7 cellular contexts compared by ENCODE assay signal in the genomic region with DNA sequence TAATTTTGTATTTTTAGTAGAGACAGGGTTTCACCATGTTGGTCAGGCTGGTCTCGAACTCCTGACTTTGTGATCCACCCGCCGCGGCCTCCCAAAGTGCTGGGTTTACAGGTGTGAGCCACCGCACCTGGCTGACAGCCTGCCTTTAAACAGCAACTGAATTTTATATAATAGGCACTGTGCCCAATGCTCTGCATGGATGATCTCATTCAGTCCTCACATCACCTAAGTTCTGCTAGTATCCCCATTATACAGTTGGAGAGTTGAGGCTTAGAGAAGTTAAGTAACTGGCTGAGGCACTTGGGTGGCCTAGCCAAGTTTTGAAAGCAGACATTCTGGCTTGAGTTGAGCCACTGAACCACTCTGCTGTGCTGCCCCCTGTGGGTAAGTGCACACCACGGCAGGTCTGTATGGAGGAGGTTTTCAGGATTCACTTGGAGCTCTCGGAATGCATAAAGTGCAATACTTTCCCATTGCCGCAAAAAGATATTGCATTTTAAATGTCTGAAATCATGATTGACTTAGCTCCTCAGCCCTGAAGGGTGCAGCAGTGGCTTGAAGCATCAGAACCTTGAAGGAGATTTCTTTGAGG.
A peak's percentile ranks its signal among the peaks of the same experiment; 100 is the strongest.
DNase-seq lines count a peak whose midpoint lies in the region; ATAC-seq and TF ChIP-seq lines count a peak whose summit lies in the region.

No MANE protein-coding gene starts in this region.

- H4K8ac ChIP-seq in mesenchymal stem cell (ENCODE audit: low read length) = no peak overlapping the region

- H2BK15ac ChIP-seq in mesenchymal stem cell (ENCODE audit: low read depth, poor library complexity, severe bottlenecking) = no peak overlapping the region

- H3K4me1 ChIP-seq in mesenchymal stem cell (ENCODE audit: control insufficient read depth, insufficient read depth, low read depth, low read length) = no peaks in the 10 kb centered on the region

- H2AFZ ChIP-seq in mesenchymal stem cell (ENCODE audit: low read depth, low read length) = no peak overlapping the region

- H3K36me3 Mint-ChIP-seq in chondrocyte (ENCODE audit: low read depth) (peaks cover 10% of the 10 kb centered on the region), osteocyte (ENCODE audit: unreplicated experiment) (peaks cover 1% of the 10 kb centered on the region)

- no peak overlapping the region for H3K4ac ChIP-seq in mesenchymal stem cell (ENCODE audit: low read depth in 1 of 2, low read length in 2 of 2)

- no peak overlapping the region for H4K91ac ChIP-seq in mesenchymal stem cell (ENCODE audit: low read length)

- H3K4me3 Mint-ChIP-seq in chondrocyte (ENCODE audit: unreplicated experiment) = no peak overlapping the region
- H3K4me3 Mint-ChIP-seq in osteocyte (ENCODE audit: unreplicated experiment) = no peak overlapping the region

- H2AK5ac ChIP-seq in mesenchymal stem cell (ENCODE audit: low read length, severe bottlenecking) = no peak overlapping the region

- no peak overlapping the region for H3K27ac ChIP-seq in mesenchymal stem cell (ENCODE audit: low read length, poor library complexity, severe bottlenecking)

- H3K4me3 ChIP-seq in mesenchymal stem cell (ENCODE audit: insufficient read depth in 1 of 2, low read depth in 1 of 2, low read length in 2 of 2) = no peak overlapping the region

- DNase-seq in GM10266 (ENCODE audit: extremely low spot score) (peak; percentile 25), M059J (ENCODE audit: low read depth) (peak; percentile 34), chondrocyte (ENCODE audit: low spot score) (no peak), osteocyte (ENCODE audit: extremely low spot score, unreplicated experiment) (no peak), cortex of kidney (lab: John Stamatoyannopoulos, UW) (no peak), mesenchymal stem cell (no peak)

- WGBS in mesenchymal stem cell = 92% methylated on average over 8 of the region's 8 CpGs

- H3K9me3 Mint-ChIP-seq in chondrocyte (ENCODE audit: low read depth) (peaks cover 9% of the 10 kb centered on the region), osteocyte (ENCODE audit: unreplicated experiment) (peaks cover 5% of the 10 kb centered on the region)

- no peaks in the 10 kb centered on the region for H3K79me1 ChIP-seq in mesenchymal stem cell (replicated peaks; ENCODE audit: low read length, poor library complexity, severe bottlenecking)

- no peak overlapping the region for H3K18ac ChIP-seq in mesenchymal stem cell (ENCODE audit: low read depth in 1 of 2, low read length in 2 of 2)

- H3K36me3 ChIP-seq in mesenchymal stem cell (ENCODE audit: control insufficient read depth in 1 of 2, insufficient read depth in 2 of 2, low read depth in 1 of 2, low read length in 2 of 2) = no peaks in the 10 kb centered on the region

- H3K27me3 Mint-ChIP-seq in chondrocyte (ENCODE audit: low read depth) (no peaks in the 10 kb centered on the region), osteocyte (ENCODE audit: unreplicated experiment) (no peaks in the 10 kb centered on the region)

- H3K4me1 Mint-ChIP-seq in chondrocyte (ENCODE audit: low read depth) = peaks cover 6% of the 10 kb centered on the region
- H3K4me1 Mint-ChIP-seq in osteocyte (ENCODE audit: unreplicated experiment) = peaks cover 5% of the 10 kb centered on the region

- no peaks in the 10 kb centered on the region for H3K27me3 ChIP-seq in mesenchymal stem cell (ENCODE audit: control insufficient read depth in 1 of 2, insufficient read depth in 1 of 2, low read length in 2 of 2)

- no peak overlapping the region for H3K14ac ChIP-seq in mesenchymal stem cell (ENCODE audit: low read length in 2 of 2)

- H3K9me3 ChIP-seq in mesenchymal stem cell (ENCODE audit: control insufficient read depth, low read length) = peaks cover 4% of the 10 kb centered on the region

- H3K27ac Mint-ChIP-seq in chondrocyte (ENCODE audit: unreplicated experiment) = no peak overlapping the region
- no peak overlapping the region for H3K27ac Mint-ChIP-seq in osteocyte (ENCODE audit: unreplicated experiment)

- no peak overlapping the region for H2BK12ac ChIP-seq in mesenchymal stem cell (ENCODE audit: low read length in 2 of 2)

- no peak overlapping the region for H2BK120ac ChIP-seq in mesenchymal stem cell (ENCODE audit: low read depth, low read length)

- no peak for ATAC-seq in GM19324 (IDR thresholded peaks at IDR 0.05; ENCODE audit: low FRiP score, unreplicated experiment)

- H3K4me2 ChIP-seq in mesenchymal stem cell (ENCODE audit: low read length, poor library complexity, severe bottlenecking) = no peak overlapping the region

- H3K9ac ChIP-seq in mesenchymal stem cell (ENCODE audit: low read length) = no peak overlapping the region

- H2BK5ac ChIP-seq in mesenchymal stem cell (ENCODE audit: low read depth, low read length, poor library complexity, severe bottlenecking) = no peak overlapping the region

- TF ChIP-seq CTCF in GM10266 (IDR thresholded peaks at IDR 0.05; ENCODE audit: control insufficient read depth, insufficient read depth, low read depth, missing control alignments) (peak; percentile 44), chondrocyte (IDR thresholded peaks at IDR 0.05) (peak; percentile 75), osteocyte (IDR thresholded peaks at IDR 0.05) (peak; percentile 55)

- no peak overlapping the region for H3K23ac ChIP-seq in mesenchymal stem cell (ENCODE audit: low read length in 2 of 2)

Comparison
In these comparisons a context has a peak if more than half of its experiments do, and no peak if none do; other contexts are left out.
1. DNase-seq: peak in GM10266 (single experiment) and M059J (single experiment); none in chondrocyte (single experiment), osteocyte (single experiment), cortex of kidney (single experiment) and mesenchymal stem cell (single experiment).
2. Peak in every context shown above with its lines, with median percentiles within 50 percentile points of each other: CTCF ChIP-seq.